Comparison of ENCODE assay signal across 8 cellular contexts in genomic region chr7:91852263-91852741, GRCh38. TPM values are rescaled to one million over a fixed set of nuclear protein-coding genes. Genes with fewer than 3 reads are reported as not detected.
A peak's percentile ranks its signal among the peaks of the same experiment; 100 is the strongest.
DNase-seq lines count a peak whose midpoint lies in the region; ATAC-seq and TF ChIP-seq lines count a peak whose summit lies in the region.

No MANE protein-coding gene starts in this region.

- no peaks in the 10 kb centered on the region for H3K36me3 Mint-ChIP-seq in HFFc6 (ENCODE audit: low read depth)

- no peak overlapping the region for H3K4me3 Mint-ChIP-seq in HFFc6

- DNase-seq in HFFc6 (peak; percentile 13), RKO (ENCODE audit: low spot score) (peak; percentile 59), left lobe of liver (ENCODE audit: low spot score) (no peak), GM19240 (ENCODE audit: insufficient read length, low spot score) (no peak), NCI-H1436 (lab: John Stamatoyannopoulos, UW) (no peak), esophagus squamous epithelium (lab: John Stamatoyannopoulos, UW) (no peak), cerebellum (ENCODE audit: low spot score) (no peak)

- H3K9me3 ChIP-seq in esophagus squamous epithelium: peaks cover 0 to 4% (median 0%) of the 10 kb centered on the region in 3 donors

- peaks cover 27% of the 10 kb centered on the region for H3K4me1 Mint-ChIP-seq in HFFc6 (ENCODE audit: low read depth)

- no peaks in the 10 kb centered on the region for H3K27me3 ChIP-seq in esophagus squamous epithelium

- no peaks in the 10 kb centered on the region for H3K36me3 ChIP-seq in esophagus squamous epithelium

- no peak overlapping the region for H3K4me3 ChIP-seq in esophagus squamous epithelium

- no peak overlapping the region for H3K27ac ChIP-seq in esophagus squamous epithelium

- intact Hi-C loops in esophagus squamous epithelium (cut with DNase I): no loop called here

- no peak for TF ChIP-seq POLR2A in esophagus squamous epithelium (IDR thresholded peaks at IDR 0.05)

- peak; percentile 35 for ATAC-seq in left lobe of liver

- peaks cover 0 to 54% (median 4%) of the 10 kb centered on the region in 3 donors for H3K4me1 ChIP-seq in esophagus squamous epithelium

- no peaks in the 10 kb centered on the region for H3K9me3 Mint-ChIP-seq in HFFc6

- no peaks in the 10 kb centered on the region for H3K27me3 Mint-ChIP-seq in HFFc6 (ENCODE audit: insufficient read depth)

- peak; percentile 58 for TF ChIP-seq CTCF in GM12873 (IDR thresholded peaks at IDR 0.05; ENCODE audit: insufficient read depth, low read depth, low read length, missing control alignments)
- TF ChIP-seq CTCF in HFFc6 (IDR thresholded peaks at IDR 0.05): peak; percentile 66
- peak in 3 of 6 experiments; percentile 26 to 61 (median 31) for TF ChIP-seq CTCF in esophagus squamous epithelium (IDR thresholded peaks at IDR 0.05)

- H3K27ac Mint-ChIP-seq in HFFc6: no peak overlapping the region

RNA-seq across cellular contexts. Expression of gene MTERF1, which starts 28.2 kb away (rescaled TPM):
- total RNA-seq in HFFc6 (2021; fragmentation: NEBNext Ultra II Directional; extraction: Animal tissue kit (Norgen Biotek cat#: 25700)): 10 to 100 TPM in 1 of 6 experiments, 1 to 10 TPM in 5; 7.4 to 10.2 (median 9.2) TPM
- total RNA-seq in left lobe of liver (6.6 TPM), esophagus squamous epithelium (1 to 10 TPM; 6.3 to 9.9 (median 9.2) TPM), cerebellum (22.8 TPM)

Comparison
In these comparisons a context has a peak if more than half of its experiments do, and no peak if none do; other contexts are left out.
1. DNase-seq: peak in HFFc6 (single experiment) and RKO (single experiment); none in left lobe of liver (single experiment), GM19240 (single experiment), NCI-H1436 (single experiment), esophagus squamous epithelium (single experiment) and cerebellum (single experiment).